Comparison of ENCODE assay signal across 12 cellular contexts in the genomic region with DNA sequence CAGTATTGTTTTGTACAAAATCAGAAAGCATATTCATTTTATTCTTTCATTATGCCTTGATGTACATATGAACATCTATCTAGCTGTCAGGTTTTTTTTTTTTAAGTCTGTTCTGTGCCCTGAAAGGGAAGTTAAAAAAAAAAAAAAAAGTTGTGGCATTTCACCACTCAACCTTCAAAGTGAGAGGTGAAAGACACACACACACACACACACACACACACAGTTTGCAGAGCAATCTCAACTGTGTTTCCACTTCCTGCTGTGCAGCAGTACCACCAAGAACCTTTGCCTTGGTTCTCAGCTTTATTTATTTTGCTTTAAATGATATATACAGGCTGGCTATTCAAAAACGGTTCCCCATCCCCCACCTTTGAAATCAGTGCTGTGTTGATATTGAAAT.
A peak's percentile ranks its signal among the peaks of the same experiment; 100 is the strongest.
DNase-seq lines count a peak whose midpoint lies in the region; ATAC-seq and TF ChIP-seq lines count a peak whose summit lies in the region.
"Had no signal": no experiment of that assay in that cellular context is flagged by ENCODE, and none has a peak within 500 bp of the region (broad histone marks: within the 10 kb centered on the region; RNA-seq: fewer than 3 reads in every experiment).

No MANE protein-coding gene starts in this region.

- no peak overlapping the region for H2AFZ ChIP-seq in mesenchymal stem cell (ENCODE audit: low read depth, low read length)

- no peak overlapping the region for H3K4me2 ChIP-seq in mesenchymal stem cell (ENCODE audit: low read length, poor library complexity, severe bottlenecking)

- CTCF ChIA-PET in CD8-positive, alpha-beta T cell (lab: Charles Lee): interaction anchor here (1.2 kb wide), 1 partner anchor 86 kb away, joined by 4 read pairs; no protein-coding TSS in a partner anchor

- no peak overlapping the region for H4K8ac ChIP-seq in mesenchymal stem cell (ENCODE audit: low read length)

- H2BK12ac ChIP-seq in mesenchymal stem cell (ENCODE audit: low read length in 2 of 2): no peak overlapping the region

- no peak overlapping the region for H4K91ac ChIP-seq in mesenchymal stem cell (ENCODE audit: low read length)

- no peaks in the 10 kb centered on the region for H3K9me3 ChIP-seq in CD8-positive, alpha-beta T cell (ENCODE audit: low read length)
- H3K9me3 ChIP-seq in KOPT-K1 (ENCODE audit: insufficient read depth, low read length, poor library complexity, severe bottlenecking) (no peaks in the 10 kb centered on the region), mesenchymal stem cell (ENCODE audit: control insufficient read depth, low read length) (no peaks in the 10 kb centered on the region)
- H3K9me3 ChIP-seq: gastroesophageal sphincter, SJSA1, thoracic aorta had no signal

- intact Hi-C loops in CD8-positive, alpha-beta T cell (cut with DNase I, micrococcal nuclease): loop anchor here (2.0 to 5.0 kb wide), 3 partner anchors 87 to 958 kb away; partner anchors contain the start of gene GATA3 (in 1 of the 2)

- ATAC-seq in CD8-positive, alpha-beta T cell: peak; percentile 84
- ATAC-seq: gastroesophageal sphincter had no signal

- H2AK5ac ChIP-seq in mesenchymal stem cell (ENCODE audit: low read length, severe bottlenecking): no peak overlapping the region

- H3K18ac ChIP-seq in mesenchymal stem cell (ENCODE audit: low read depth in 1 of 2, low read length in 2 of 2): no peak overlapping the region

- peak overlapping the region; percentile 58 for H3K27ac Mint-ChIP-seq in CD8-positive, alpha-beta T cell
- H3K27ac Mint-ChIP-seq: nephron had no signal

- no peaks in the 10 kb centered on the region for H3K27me3 Mint-ChIP-seq in CD8-positive, alpha-beta T cell (ENCODE audit: low read depth)

- no peaks in the 10 kb centered on the region for H3K9me3 Mint-ChIP-seq in CD8-positive, alpha-beta T cell
- H3K9me3 Mint-ChIP-seq: nephron had no signal

- H2BK120ac ChIP-seq in mesenchymal stem cell (ENCODE audit: low read depth, low read length): no peak overlapping the region

- H3K27me3 ChIP-seq in CD8-positive, alpha-beta T cell (ENCODE audit: insufficient read depth, low read length): no peaks in the 10 kb centered on the region
- no peaks in the 10 kb centered on the region for H3K27me3 ChIP-seq in mesenchymal stem cell (ENCODE audit: control insufficient read depth in 1 of 2, insufficient read depth in 1 of 2, low read length in 2 of 2)
- H3K27me3 ChIP-seq: gastroesophageal sphincter, SJSA1 had no signal

- no peaks in the 10 kb centered on the region for H3K36me3 Mint-ChIP-seq in CD8-positive, alpha-beta T cell

- H3K14ac ChIP-seq in mesenchymal stem cell (ENCODE audit: low read length in 2 of 2): no peak overlapping the region

- H3K79me1 ChIP-seq in mesenchymal stem cell (replicated peaks; ENCODE audit: low read length, poor library complexity, severe bottlenecking): no peaks in the 10 kb centered on the region

- no peak overlapping the region for H3K9ac ChIP-seq in mesenchymal stem cell (ENCODE audit: low read length)

- POLR2A ChIA-PET in CD8-positive, alpha-beta T cell (lab: Charles Lee): interaction anchor here (0.5 to 1.5 kb wide), 7 partner anchors 9 to 1736 kb away, joined by 3 to 7 read pairs (median 4); no protein-coding TSS in a partner anchor

- H3K36me3 ChIP-seq in CD8-positive, alpha-beta T cell (ENCODE audit: insufficient read depth, low read length): no peaks in the 10 kb centered on the region
- H3K36me3 ChIP-seq in KOPT-K1 (ENCODE audit: insufficient read depth, low read length): no peaks in the 10 kb centered on the region
- no peaks in the 10 kb centered on the region for H3K36me3 ChIP-seq in mesenchymal stem cell (ENCODE audit: control insufficient read depth in 1 of 2, insufficient read depth in 2 of 2, low read depth in 1 of 2, low read length in 2 of 2)
- H3K36me3 ChIP-seq: gastroesophageal sphincter, SJSA1, thoracic aorta had no signal

- H3K4me1 ChIP-seq in CD8-positive, alpha-beta T cell (ENCODE audit: insufficient read depth, low read length): peaks cover 29% of the 10 kb centered on the region
- H3K4me1 ChIP-seq in mesenchymal stem cell (ENCODE audit: control insufficient read depth, insufficient read depth, low read depth, low read length): peaks cover 2% of the 10 kb centered on the region
- H3K4me1 ChIP-seq: gastroesophageal sphincter, SJSA1 had no signal

- WGBS in mesenchymal stem cell: no CpG with 5 or more reads among the region's 1 CpG

- no peak overlapping the region for H2BK15ac ChIP-seq in mesenchymal stem cell (ENCODE audit: low read depth, poor library complexity, severe bottlenecking)

- peak in 6 of 7 experiments; percentile 28 to 68 (median 50) for DNase-seq in CD8-positive, alpha-beta T cell
- peak; percentile 12 for DNase-seq in activated gamma-delta T cell treated with anti-CD3 and anti-CD28 coated beads, Interleukin-2, amount 50 U/mL, for 16 hours (ENCODE audit: low read depth)
- DNase-seq in mesenchymal stem cell (no peak), DMS114 treated with DMSO at 0.1 percent for 48 hours (lab: John Stamatoyannopoulos, UW; ENCODE audit: unreplicated experiment) (no peak), mucosa of gallbladder (ENCODE audit: low spot score) (no peak), NCI-H524 treated with DMSO at 0.1 percent for 48 hours (lab: John Stamatoyannopoulos, UW) (no peak)
- DNase-seq: COR-L47 had no signal

- H2BK5ac ChIP-seq in mesenchymal stem cell (ENCODE audit: low read depth, low read length, poor library complexity, severe bottlenecking): peak overlapping the region; percentile 38

- no peak overlapping the region for H3K27ac ChIP-seq in CD8-positive, alpha-beta T cell (ENCODE audit: low read depth, low read length)
- H3K27ac ChIP-seq in KOPT-K1 (ENCODE audit: low read depth, low read length, poor library complexity, severe bottlenecking): peak overlapping the region; percentile 26
- no peak overlapping the region for H3K27ac ChIP-seq in mesenchymal stem cell (ENCODE audit: low read length, poor library complexity, severe bottlenecking)
- H3K27ac ChIP-seq: gastroesophageal sphincter, SJSA1, thoracic aorta had no signal

- no peak overlapping the region for H3K4ac ChIP-seq in mesenchymal stem cell (ENCODE audit: low read depth in 1 of 2, low read length in 2 of 2)

- no peak for TF ChIP-seq CTCF in CD8-positive, alpha-beta T cell (IDR thresholded peaks at IDR 0.05)

- H3K4me3 Mint-ChIP-seq in CD8-positive, alpha-beta T cell: peak overlapping the region; percentile 45
- H3K4me3 Mint-ChIP-seq: nephron had no signal

- H3K23ac ChIP-seq in mesenchymal stem cell (ENCODE audit: low read length in 2 of 2): no peak overlapping the region

- H3K4me3 ChIP-seq in CD8-positive, alpha-beta T cell (ENCODE audit: low read depth, low read length): no peak overlapping the region
- H3K4me3 ChIP-seq in mesenchymal stem cell (ENCODE audit: insufficient read depth in 1 of 2, low read depth in 1 of 2, low read length in 2 of 2): no peak overlapping the region
- H3K4me3 ChIP-seq: gastroesophageal sphincter, SJSA1, thoracic aorta had no signal

- peaks cover 46% of the 10 kb centered on the region for H3K4me1 Mint-ChIP-seq in CD8-positive, alpha-beta T cell (ENCODE audit: low read depth)
- H3K4me1 Mint-ChIP-seq: nephron had no signal

Comparison
In these comparisons a context has a peak if more than half of its experiments do, and no peak if none do; other contexts are left out.
1. DNase-seq: peak in CD8-positive, alpha-beta T cell (6 of 7) and activated gamma-delta T cell treated with anti-CD3 and anti-CD28 coated beads, Interleukin-2, amount 50 U/mL, for 16 hours (single experiment); none in mesenchymal stem cell (single experiment), DMS114 treated with DMSO at 0.1 percent for 48 hours (single experiment), mucosa of gallbladder (single experiment) and NCI-H524 treated with DMSO at 0.1 percent for 48 hours (single experiment).